8 cellular contexts compared by ENCODE assay signal in the genomic region with DNA sequence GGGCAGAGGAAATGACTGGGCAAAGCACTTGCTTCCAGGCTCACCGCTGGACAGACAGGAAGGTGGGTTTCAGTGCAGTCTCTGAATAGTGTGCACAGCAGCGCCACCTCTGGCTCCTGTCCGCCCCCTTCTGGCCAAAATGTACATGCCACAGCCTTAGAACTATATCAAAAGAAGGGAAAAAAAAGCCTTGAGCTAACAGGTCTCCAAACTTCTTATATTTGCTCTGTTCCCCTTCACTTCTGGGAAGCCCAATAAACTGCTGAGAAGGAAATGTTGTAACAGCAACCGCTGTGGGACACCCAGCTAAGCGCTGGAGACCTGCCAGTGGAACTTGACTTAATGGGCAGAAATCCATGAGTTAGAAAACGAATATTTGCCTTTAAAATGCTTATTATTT. TPM values are rescaled to one million over a fixed set of nuclear protein-coding genes. Genes with fewer than 3 reads are reported as not detected.
DNase-seq lines count a peak whose midpoint lies in the region; ATAC-seq and TF ChIP-seq lines count a peak whose summit lies in the region.

No MANE protein-coding gene starts in this region.

- POLR2A ChIA-PET in AG04449 (lab: Yijun Ruan, JAX): interaction anchor here (0.6 kb wide), 1 partner anchor 38 kb away, joined by 4 read pairs; no protein-coding TSS in a partner anchor

- no peak for DNase-seq in AG04449 (ENCODE audit: low read depth, low spot score)
- peak; percentile 35 for DNase-seq in NCI-H345 (lab: John Stamatoyannopoulos, UW)
- DNase-seq in activated CD4-positive, CD25-positive, alpha-beta regulatory T cell (lab: John Stamatoyannopoulos, UW): peak; percentile 15 to 42 (median 28)
- peak; percentile 37 to 41 for DNase-seq in central memory CD8-positive, alpha-beta T cell (ENCODE audit: low spot score in 2 of 2)
- peak; percentile 48 for DNase-seq in left lobe of liver (ENCODE audit: low spot score)
- DNase-seq in stimulated activated CD4-positive, alpha-beta T cell treated with anti-CD3 and anti-CD28 coated beads, TNF-alpha, amount 100 ng/mL, for 24 hours (ENCODE audit: low read depth in 3 of 3): peak; percentile 26 to 55 (median 37)
- DNase-seq in putamen (ENCODE audit: low spot score): no peak

- no peaks in the 10 kb centered on the region for H3K9me3 Mint-ChIP-seq in central memory CD8-positive, alpha-beta T cell

- ATAC-seq in GM21619 (IDR thresholded peaks at IDR 0.05; ENCODE audit: unreplicated experiment): peak; percentile 57
- no peak for ATAC-seq in central memory CD8-positive, alpha-beta T cell (replicated peaks; ENCODE audit: extremely low read depth, poor library complexity, severe bottlenecking)
- ATAC-seq in left lobe of liver: peak; percentile 82

- peak; percentile 86 for TF ChIP-seq CTCF in AG04449 (IDR thresholded peaks at IDR 0.05; ENCODE audit: insufficient read depth, low read length, missing control alignments)

- no peaks in the 10 kb centered on the region for H3K27me3 Mint-ChIP-seq in central memory CD8-positive, alpha-beta T cell

- no peaks in the 10 kb centered on the region for H3K4me1 Mint-ChIP-seq in central memory CD8-positive, alpha-beta T cell

- peaks cover 40% of the 10 kb centered on the region for H3K36me3 Mint-ChIP-seq in central memory CD8-positive, alpha-beta T cell (ENCODE audit: insufficient read depth)

- CTCF ChIA-PET in AG04449 (lab: Yijun Ruan, JAX): interaction anchor here (0.6 to 7.9 kb wide), 48 partner anchors 10 to 537 kb away, joined by 3 to 245 read pairs (median 6); partner anchors contain the start of genes COG7, GGA2 and SCNN1G

- H3K27ac Mint-ChIP-seq in central memory CD8-positive, alpha-beta T cell (ENCODE audit: low read depth): no peak overlapping the region

- H3K4me3 Mint-ChIP-seq in central memory CD8-positive, alpha-beta T cell: no peak overlapping the region

- no peak overlapping the region for H3K4me3 ChIP-seq in AG04449 (ENCODE audit: low read depth, low read length)

RNA-seq across cellular contexts. Expression of gene COG7, which starts 17.5 kb away (rescaled TPM):
- total RNA-seq in left lobe of liver: 6.8 TPM

Comparison
In these comparisons a context has a peak if more than half of its experiments do, and no peak if none do; other contexts are left out.
1. DNase-seq: peak in NCI-H345 (single experiment), activated CD4-positive, CD25-positive, alpha-beta regulatory T cell (4 of 4), central memory CD8-positive, alpha-beta T cell (2 of 2), left lobe of liver (single experiment) and stimulated activated CD4-positive, alpha-beta T cell treated with anti-CD3 and anti-CD28 coated beads, TNF-alpha, amount 100 ng/mL, for 24 hours (3 of 3); none in AG04449 (single experiment) and putamen (single experiment).